In the genomic region with DNA sequence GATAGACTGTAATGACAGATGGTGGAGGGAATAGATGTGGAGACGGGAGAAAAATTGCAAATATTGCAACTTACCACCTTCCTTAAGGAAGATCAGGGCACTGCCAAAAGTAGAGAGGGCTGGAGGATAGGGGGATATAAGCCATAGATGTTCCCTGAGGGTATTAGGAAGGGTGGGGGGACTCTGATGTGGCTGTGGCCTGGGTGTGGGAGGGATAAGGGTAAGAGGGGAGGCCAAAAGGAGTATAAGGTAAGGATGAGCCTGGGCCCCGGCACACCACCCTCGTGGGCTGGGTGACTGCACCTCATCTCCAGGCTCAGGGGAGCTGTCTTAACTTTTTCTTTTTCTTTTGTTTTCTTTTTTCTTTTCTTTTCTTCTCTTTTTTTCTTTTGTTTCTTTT, we compare ENCODE assay signal across 21 cellular contexts.
"Had no signal": no experiment of that assay in that cellular context is flagged by ENCODE, and none has a peak within 500 bp of the region (broad histone marks: within the 10 kb centered on the region; RNA-seq: fewer than 3 reads in every experiment).

No MANE protein-coding gene starts in this region.

- DNase-seq: Karpas-422, KG1, MG63, NCI-H1092, NCI-H1436, NCI-H187, NCI-H2029, NCI-H2081 treated with DMSO at 0.1 percent for 48 hours, NCI-H2171, NCI-H226, NCI-H446, NCI-H510A, NCI-H524 treated with DMSO at 0.1 percent for 48 hours, NCI-H69, NCI-H774, PC-3, SHP77, SJCRH30 had no signal

- H3K27me3 ChIP-seq: MG63, SJCRH30 had no signal

- H3K36me3 ChIP-seq: MG63, SJCRH30 had no signal

- H3K9me3 ChIP-seq: MG63, SJCRH30 had no signal

- H3K4me1 ChIP-seq: SJCRH30 had no signal

- H3K27ac ChIP-seq: RWPE1, SJCRH30 had no signal

- ATAC-seq: Panc1, PC-3, SK-N-SH treated with all-trans-retinoic acid at 6 μM for 48 hours had no signal

- H3K4me3 ChIP-seq: MG63, SJCRH30 had no signal
